ENCODE assay signal across 7 cellular contexts in genomic region chr21:25537174-25537573, GRCh38.
"Had no signal": no experiment of that assay in that cellular context is flagged by ENCODE, and none has a peak within 500 bp of the region (broad histone marks: within the 10 kb centered on the region; RNA-seq: fewer than 3 reads in every experiment).

No MANE protein-coding gene starts in this region.

- DNase-seq: GDM1, GF-D8 had no signal

- FAIRE-seq: G401.6, GM12891, GM12892, GM18507, GM19239 had no signal
